ENCODE assay signal across 8 cellular contexts in the genomic region with DNA sequence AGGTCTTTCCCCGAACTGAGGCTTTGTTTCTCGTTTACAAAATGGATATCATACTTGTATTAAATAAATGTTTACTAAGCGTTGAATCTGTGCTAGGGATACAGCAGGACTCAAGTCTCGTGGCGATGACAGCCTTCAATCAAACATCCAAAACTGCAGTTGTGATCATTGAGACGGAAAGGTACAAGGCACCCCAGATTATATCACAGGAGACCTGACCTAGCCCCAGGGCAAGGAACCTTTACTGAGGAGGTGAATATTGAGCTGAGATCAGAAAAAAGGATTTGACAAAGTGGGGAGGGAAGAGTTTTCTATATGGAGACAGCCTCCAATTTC. TPM values are rescaled to one million over a fixed set of nuclear protein-coding genes. Genes with fewer than 3 reads are reported as not detected.
DNase-seq lines count a peak whose midpoint lies in the region; ATAC-seq and TF ChIP-seq lines count a peak whose summit lies in the region.

No MANE protein-coding gene starts in this region.

- H3K4me2 ChIP-seq in GM23338, result peak overlapping the region; percentile 98

- H3K9me3 Mint-ChIP-seq in GM23338, result no peaks in the 10 kb centered on the region; the same call in 2 of the 3 replicates

- H3K4me1 ChIP-seq in GM23338 (ENCODE audit: insufficient read depth), result peaks cover 15% of the 10 kb centered on the region
- H3K4me1 ChIP-seq in left ventricle myocardium inferior, result peaks cover 37% of the 10 kb centered on the region
- H3K4me1 ChIP-seq in skeletal muscle tissue (ENCODE audit: control insufficient read depth in 3 of 3, insufficient read depth in 3 of 3, low read length in 3 of 3), result peaks cover 16 to 27% (median 17%) of the 10 kb centered on the region in 3 donors

- peaks cover 22% of the 10 kb centered on the region; the same call in 2 of the 3 replicates for H3K36me3 Mint-ChIP-seq in GM23338 (ENCODE audit: low read depth)

- no peaks in the 10 kb centered on the region for H3K27me3 Mint-ChIP-seq in GM23338 (ENCODE audit: insufficient read depth, low read depth, poor library complexity)

- no peaks in the 10 kb centered on the region for H3K9me2 ChIP-seq in GM23338 (ENCODE audit: insufficient read depth)

- intact Hi-C loops in left ventricle myocardium inferior (cut with micrococcal nuclease), result no loop called here

- peaks cover 12% of the 10 kb centered on the region for H4K20me1 ChIP-seq in GM23338 (replicated peaks; ENCODE audit: insufficient read depth)

- H3K36me3 ChIP-seq in GM23338 (ENCODE audit: insufficient read depth), result 0 out of 2 replicates have a peak, but pooled peaks cover 5% of the 10 kb centered on the region
- H3K36me3 ChIP-seq in WERI-Rb-1, result peaks cover 39% of the 10 kb centered on the region
- H3K36me3 ChIP-seq in left ventricle myocardium inferior, result peaks cover 21% of the 10 kb centered on the region
- H3K36me3 ChIP-seq in skeletal muscle tissue (ENCODE audit: control insufficient read depth in 3 of 3, insufficient read depth in 3 of 3, low read length in 3 of 3), result peaks cover 13 to 15% (median 15%) of the 10 kb centered on the region in 3 donors

- peak overlapping the region; percentile 84; the same call in 1 of the 2 replicates for H3K27ac ChIP-seq in GM23338 (ENCODE audit: low read depth)
- peak overlapping the region; percentile 93 for H3K27ac ChIP-seq in WERI-Rb-1
- peak overlapping the region; percentile 77 for H3K27ac ChIP-seq in left ventricle myocardium inferior (replicated peaks)
- H3K27ac ChIP-seq in skeletal muscle tissue (ENCODE audit: low read depth, low read length), result peak overlapping the region; percentile 76

- ATAC-seq in GM23338 (no peak), GM18520 (IDR thresholded peaks at IDR 0.05; ENCODE audit: unreplicated experiment) (no peak), HG02870 (IDR thresholded peaks at IDR 0.05; ENCODE audit: unreplicated experiment) (no peak)

- no peaks in the 10 kb centered on the region for H3K27me3 ChIP-seq in GM23338 (ENCODE audit: insufficient read depth)
- H3K27me3 ChIP-seq in WERI-Rb-1 (ENCODE audit: insufficient read depth, low read depth, severe bottlenecking), result no peaks in the 10 kb centered on the region
- peaks cover 3% of the 10 kb centered on the region for H3K27me3 ChIP-seq in left ventricle myocardium inferior (ENCODE audit: low read depth)
- no peaks in the 10 kb centered on the region for H3K27me3 ChIP-seq in skeletal muscle tissue (ENCODE audit: control insufficient read depth in 3 of 3, insufficient read depth in 3 of 3, low read length in 3 of 3)

- H3F3A ChIP-seq in GM23338 (replicated peaks; ENCODE audit: low read depth), result no peaks in the 10 kb centered on the region

- peak overlapping the region; percentile 90 for H3K4me3 Mint-ChIP-seq in GM23338

- peak overlapping the region; percentile 99 for H3K27ac Mint-ChIP-seq in GM23338

- H3K9ac ChIP-seq in skeletal muscle tissue (ENCODE audit: low read depth in 1 of 3, low read length in 3 of 3), result peak overlapping the region; percentile 90 to 95 (median 95)

- H3K4me3 ChIP-seq in GM23338 (peak overlapping the region; percentile 96), WERI-Rb-1 (ENCODE audit: low read depth, low read length) (peak overlapping the region; percentile 93), left ventricle myocardium inferior (peak overlapping the region; percentile 78), skeletal muscle tissue (ENCODE audit: low read length in 3 of 3) (peak overlapping the region; percentile 81 to 96 (median 86))

- TF ChIP-seq CTCF in GM23338 (conservative IDR thresholded peaks at IDR 0.05; ENCODE audit: low read depth in 2 of 2), result no peak
- no peak for TF ChIP-seq CTCF in WERI-Rb-1 (IDR thresholded peaks at IDR 0.05; ENCODE audit: low read depth, low read length)
- TF ChIP-seq CTCF in left ventricle myocardium inferior (IDR thresholded peaks at IDR 0.05; ENCODE audit: borderline replicate concordance), result no peak

- H3K79me2 ChIP-seq in GM23338 (replicated peaks; ENCODE audit: insufficient read depth), result peaks cover 42% of the 10 kb centered on the region

- H3K9me3 ChIP-seq in WERI-Rb-1 (ENCODE audit: severe bottlenecking) (no peaks in the 10 kb centered on the region), left ventricle myocardium inferior (replicated peaks) (no peaks in the 10 kb centered on the region), skeletal muscle tissue (ENCODE audit: control insufficient read depth in 3 of 3, low read length in 3 of 3) (no peaks in the 10 kb centered on the region)

- peak overlapping the region; percentile 98 for H2AFZ ChIP-seq in GM23338

- H3K4me1 Mint-ChIP-seq in GM23338, result peaks cover 13% of the 10 kb centered on the region

- no peak for DNase-seq in GM23338 (ENCODE audit: low spot score)
- no peak for DNase-seq in WERI-Rb-1
- DNase-seq in left ventricle myocardium inferior, result no peak
- DNase-seq in NCI-H2029 treated with DMSO at 0.1 percent for 48 hours (lab: John Stamatoyannopoulos, UW), result no peak
- DNase-seq in GM19238 (ENCODE audit: insufficient read length, low spot score), result no peak

TF ChIP-seq in GM23338, 12 proteins besides CTCF, POLR2A, EP300 and RAD21:
- TF ChIP-seq EZH2 (IDR thresholded peaks at IDR 0.05; ENCODE audit: low read depth, unreplicated experiment) (no peak), STAT1 (IDR thresholded peaks at IDR 0.05; ENCODE audit: unreplicated experiment) (no peak), ZNF331 (CRISPR knock-in tag; IDR thresholded peaks at IDR 0.05; ENCODE audit: low read depth) (no peak), NANOG (IDR thresholded peaks at IDR 0.05; ENCODE audit: borderline replicate concordance) (no peak)

RNA-seq across cellular contexts. Expression of a gene that starts 0.5 kb away (rescaled TPM):
- total RNA-seq in GM23338 (2014; rRNA removed; shearing (Covaris generic)), result 26.9 and 32.6 TPM in 2 replicates
- 14.6 and 15.8 TPM in 2 replicates for polyA plus RNA-seq in GM23338 (2016; fragmentation: Nextera tagmentation; extraction: Ambion mirVana)
- total RNA-seq in left ventricle myocardium inferior (13.3 TPM), skeletal muscle tissue (25.1 TPM)
